Comparison of ENCODE assay signal across 28 cellular contexts in the genomic region with DNA sequence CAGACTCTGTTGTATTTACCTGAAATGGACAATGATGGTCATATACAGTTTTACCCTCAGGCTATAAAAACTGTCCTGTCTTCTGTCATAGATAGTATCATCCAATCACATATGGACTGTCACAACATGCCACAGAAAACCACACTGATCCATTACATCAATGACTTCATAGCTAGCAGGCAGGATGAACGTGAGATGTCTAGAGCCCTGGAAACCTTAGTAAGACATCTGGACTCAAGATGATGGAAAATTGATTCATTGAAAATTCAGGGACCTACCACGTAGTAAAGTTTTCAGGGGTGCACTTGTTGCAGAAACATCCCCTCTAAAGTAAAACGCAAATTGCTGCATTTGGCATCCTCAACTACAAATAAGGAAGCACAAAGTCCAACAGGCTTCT.
"Had no signal": no experiment of that assay in that cellular context is flagged by ENCODE, and none has a peak within 500 bp of the region (broad histone marks: within the 10 kb centered on the region; RNA-seq: fewer than 3 reads in every experiment).

No MANE protein-coding gene starts in this region.

- H3K27ac ChIP-seq: lower lobe of right lung, pancreas, prostate gland, skin epidermis, stomach, testis, thyroid gland, transverse colon, upper lobe of left lung, vagina had no signal

- H3K4me3 Mint-ChIP-seq: naive thymus-derived CD8-positive, alpha-beta T cell; nephron; neural crest cell; stimulated activated naive B cell treated with anti-CD40 and anti-IgM and Interleukin-4, amounts not matched to agents 10 μg/mL and 1 μg/mL and 100 μg/mL, for 72 hours had no signal

- DNase-seq: islet precursor cell; left ventricle myocardium superior; lower lobe of right lung; mammary epithelial cell; mesenchymal stem cell; naive thymus-derived CD8-positive, alpha-beta T cell; nucleus accumbens; pancreas; retina; right cardiac atrium; stimulated activated CD4-positive, alpha-beta T cell treated with anti-CD3 and anti-CD28 coated beads, Interleukin-12 subunit alpha, Interleukin-12 subunit beta, amount 100 ng/mL, for 4 hours; stimulated activated CD4-positive, alpha-beta T cell treated with anti-CD3 and anti-CD28 coated beads, Interleukin-15, amount 100 ng/mL, for 24 hours; stimulated activated CD4-positive, alpha-beta T cell treated with anti-CD3 and anti-CD28 coated beads, Interleukin-2, amount 100 ng/mL, for 24 hours; stimulated activated CD4-positive, alpha-beta T cell treated with anti-CD3 and anti-CD28 coated beads, Interleukin-4, amount 100 ng/mL, for 1 hour; stimulated activated naive B cell treated with anti-CD40 and anti-IgM and Interleukin-4, amounts not matched to agents 10 μg/mL and 1 μg/mL and 100 μg/mL, for 72 hours; stimulated activated naive CD8-positive, alpha-beta T cell treated with anti-CD3 and anti-CD28 coated beads, Interleukin-15, Interleukin-2, amounts not matched to agents 100 U/mL and 50 U/mL, for 24 hours; stomach; testis; thyroid gland; transverse colon; upper lobe of left lung had no signal

- H3K4me1 Mint-ChIP-seq: naive thymus-derived CD8-positive, alpha-beta T cell; neural crest cell; stimulated activated naive B cell treated with anti-CD40 and anti-IgM and Interleukin-4, amounts not matched to agents 10 μg/mL and 1 μg/mL and 100 μg/mL, for 72 hours had no signal

- H3K4me1 ChIP-seq: lower lobe of right lung, pancreas, prostate gland, stomach, testis, thyroid gland, transverse colon, upper lobe of left lung, vagina had no signal

- H3K4me3 ChIP-seq: lower lobe of right lung, pancreas, prostate gland, skin epidermis, stomach, testis, thyroid gland, transverse colon, upper lobe of left lung, vagina had no signal

- H3K9me3 ChIP-seq: lower lobe of right lung, pancreas, prostate gland, testis, thyroid gland, vagina had no signal

- ATAC-seq: left lobe of liver; left ventricle myocardium superior; lower lobe of right lung; naive thymus-derived CD8-positive, alpha-beta T cell; pancreas; right cardiac atrium; sciatic nerve; stimulated activated naive B cell treated with anti-CD40 and anti-IgM and Interleukin-4, amounts not matched to agents 10 μg/mL and 1 μg/mL and 100 μg/mL, for 72 hours; stimulated activated naive CD8-positive, alpha-beta T cell treated with anti-CD3 and anti-CD28 coated beads, Interleukin-15, Interleukin-2, amounts not matched to agents 100 U/mL and 50 U/mL, for 24 hours had no signal

- H3K36me3 ChIP-seq: lower lobe of right lung, pancreas, prostate gland, stomach, thyroid gland, transverse colon, upper lobe of left lung, vagina had no signal

- H3K27me3 Mint-ChIP-seq: stimulated activated naive B cell treated with anti-CD40 and anti-IgM and Interleukin-4, amounts not matched to agents 10 μg/mL and 1 μg/mL and 100 μg/mL, for 72 hours had no signal

- H3K27ac Mint-ChIP-seq: nephron; stimulated activated naive B cell treated with anti-CD40 and anti-IgM and Interleukin-4, amounts not matched to agents 10 μg/mL and 1 μg/mL and 100 μg/mL, for 72 hours had no signal

- H3K27me3 ChIP-seq: pancreas, stomach, testis, thyroid gland, transverse colon, upper lobe of left lung, vagina had no signal

- H3K36me3 Mint-ChIP-seq: stimulated activated naive B cell treated with anti-CD40 and anti-IgM and Interleukin-4, amounts not matched to agents 10 μg/mL and 1 μg/mL and 100 μg/mL, for 72 hours had no signal
